ENCODE assay signal across 8 cellular contexts in the genomic region with DNA sequence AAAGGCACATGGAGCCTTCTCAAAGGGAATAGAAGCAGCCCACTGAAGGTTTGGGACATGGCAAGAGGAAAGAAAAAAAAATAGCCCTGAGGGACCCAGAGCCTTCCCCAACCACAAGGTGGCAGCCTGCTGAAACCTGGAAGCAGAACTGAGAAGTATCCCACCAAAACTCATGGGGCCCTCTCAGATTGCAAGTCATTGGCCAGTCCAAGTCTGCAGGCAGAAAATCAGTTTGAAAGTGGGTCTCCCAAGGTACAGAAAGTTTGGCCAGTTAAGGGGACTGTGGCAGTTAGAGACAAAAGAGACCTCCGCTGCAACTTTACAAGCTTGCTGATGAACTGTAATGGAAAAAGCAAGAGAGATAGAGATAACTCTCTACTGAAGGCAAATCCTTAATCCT.
DNase-seq lines count a peak whose midpoint lies in the region; ATAC-seq, FAIRE-seq and TF ChIP-seq lines count a peak whose summit lies in the region.

No MANE protein-coding gene starts in this region.

- H3K27me3 Mint-ChIP-seq in T-helper 2 cell treated with Interferon-gamma antibody and Interleukin-4, amounts not matched to agents 5 μg/mL and 100 μg/mL, for 36 hours (ENCODE audit: low read depth): peaks cover 4% of the 10 kb centered on the region

- H3K27ac Mint-ChIP-seq in T-helper 2 cell treated with Interferon-gamma antibody and Interleukin-4, amounts not matched to agents 5 μg/mL and 100 μg/mL, for 36 hours: no peak overlapping the region

- peak; percentile 90 for TF ChIP-seq CTCF in bronchial epithelial cell (IDR thresholded peaks at IDR 0.05; ENCODE audit: insufficient read depth, low read length, severe bottlenecking)
- no peak for TF ChIP-seq CTCF in lung (IDR thresholded peaks at IDR 0.05; ENCODE audit: control extremely low read depth, extremely low read depth)

- no peaks in the 10 kb centered on the region for H3K27me3 ChIP-seq in bronchial epithelial cell (ENCODE audit: control insufficient read depth, insufficient read depth, low read length)
- H3K27me3 ChIP-seq in lung (ENCODE audit: control insufficient read depth, insufficient read depth): no peaks in the 10 kb centered on the region

- no peaks in the 10 kb centered on the region for H3K9me3 Mint-ChIP-seq in T-helper 2 cell treated with Interferon-gamma antibody and Interleukin-4, amounts not matched to agents 5 μg/mL and 100 μg/mL, for 36 hours

- ATAC-seq in GM21390 (IDR thresholded peaks at IDR 0.05; ENCODE audit: unreplicated experiment) (peak; percentile 86), lung (ENCODE audit: insufficient read depth, low FRiP score) (no peak)

- FAIRE-seq in HTR-8/SVneo (lab: Jason Lieb, UNC) (no peak), bronchial epithelial cell (lab: Jason Lieb, UNC) (no peak), urothelium cell line (lab: Jason Lieb, UNC) (no peak)

- WGBS in lung, 2 donors: 98 to 100% methylated on average over 1 of the region's 1 CpG

- H3K27ac ChIP-seq in lung (ENCODE audit: low read depth in 1 of 2, low read length in 1 of 2): no peak overlapping the region

- H3K9me3 ChIP-seq in lung (ENCODE audit: control insufficient read depth in 2 of 2, insufficient read depth in 1 of 2, low read length in 1 of 2): no peaks in the 10 kb centered on the region

- no peak overlapping the region for H3K4me3 Mint-ChIP-seq in T-helper 2 cell treated with Interferon-gamma antibody and Interleukin-4, amounts not matched to agents 5 μg/mL and 100 μg/mL, for 36 hours

- peaks cover 0 to 5% of the 10 kb centered on the region in 2 donors for H3K4me1 ChIP-seq in lung (ENCODE audit: control insufficient read depth in 2 of 2, insufficient read depth in 2 of 2, low read length in 2 of 2)

- H3K4me1 Mint-ChIP-seq in T-helper 2 cell treated with Interferon-gamma antibody and Interleukin-4, amounts not matched to agents 5 μg/mL and 100 μg/mL, for 36 hours (ENCODE audit: low read depth): peaks cover 13% of the 10 kb centered on the region

- DNase-seq in EH (ENCODE audit: low read depth) (peak; percentile 69), HTR-8/SVneo (ENCODE audit: insufficient read length, low spot score) (peak; percentile 2), bronchial epithelial cell (ENCODE audit: low read depth) (peak; percentile 51), lung (ENCODE audit: low spot score) (peak; percentile 30), urothelium cell line (ENCODE audit: low spot score) (peak; percentile 32), ureter (ENCODE audit: low spot score) (no peak)
- peak; percentile 23 for DNase-seq in T-helper 2 cell treated with Interferon-gamma antibody and Interleukin-4, amounts not matched to agents 5 μg/mL and 100 μg/mL, for 36 hours (ENCODE audit: low spot score)

- H3K4me3 ChIP-seq in bronchial epithelial cell (ENCODE audit: low read depth, low read length): no peak overlapping the region
- H3K4me3 ChIP-seq in lung: no peak overlapping the region

- no peaks in the 10 kb centered on the region for H3K36me3 ChIP-seq in bronchial epithelial cell (ENCODE audit: control insufficient read depth, insufficient read depth, low read length)
- H3K36me3 ChIP-seq in lung (ENCODE audit: control insufficient read depth in 2 of 2, insufficient read depth in 2 of 2, low read length in 2 of 2): no peaks in the 10 kb centered on the region

- no peaks in the 10 kb centered on the region for H3K36me3 Mint-ChIP-seq in T-helper 2 cell treated with Interferon-gamma antibody and Interleukin-4, amounts not matched to agents 5 μg/mL and 100 μg/mL, for 36 hours (ENCODE audit: low read depth)
